27 cellular contexts compared by ENCODE assay signal in genomic region chr2:159742846-159743245, GRCh38.
"Had no signal": no experiment of that assay in that cellular context is flagged by ENCODE, and none has a peak within 500 bp of the region (broad histone marks: within the 10 kb centered on the region; RNA-seq: fewer than 3 reads in every experiment).

No MANE protein-coding gene starts in this region.

- H3K27ac Mint-ChIP-seq: activated CD4-positive, alpha-beta memory T cell treated with anti-CD3 and anti-CD28 coated beads, Interleukin-2, amount 10 ng/mL, durations not matched to agents 7 days and 5 days; activated CD4-positive, alpha-beta T cell treated with anti-CD3 and anti-CD28 coated beads, Interleukin-2, amount 10 ng/mL, durations not matched to agents 7 days and 5 days; activated naive CD8-positive, alpha-beta T cell treated with anti-CD3 and anti-CD28 coated beads, Interleukin-2, amount 10 ng/mL, durations not matched to agents 7 days and 5 days; activated T-helper 2 cell treated with anti-CD3 and anti-CD28 coated beads, Interferon-gamma antibody, Interleukin-2, Interleukin-4, amounts not matched to agents 10 μg/mL and 5 μg/mL and 100 μg/mL, durations not matched to agents 14 hours and 24 hours and 36 hours; stimulated activated naive CD8-positive, alpha-beta T cell treated with anti-CD3 and anti-CD28 coated beads, Interleukin-15, Interleukin-2, amounts not matched to agents 100 ng/mL and 50 ng/mL, for 24 hours; type B pancreatic cell had no signal

- DNase-seq: activated CD4-positive, alpha-beta memory T cell treated with anti-CD3 and anti-CD28 coated beads, Interleukin-2, amount 10 ng/mL, durations not matched to agents 7 days and 5 days; activated CD4-positive, alpha-beta T cell treated with anti-CD3 and anti-CD28 coated beads, Interleukin-2, amount 10 ng/mL, durations not matched to agents 7 days and 5 days; activated CD8-positive, alpha-beta memory T cell treated with anti-CD3 and anti-CD28 coated beads, Interleukin-2, amount 50 U/mL, for 48 hours; activated naive CD8-positive, alpha-beta T cell treated with anti-CD3 and anti-CD28 coated beads, Interleukin-2, amount 10 ng/mL, durations not matched to agents 7 days and 5 days; activated T-cell treated with anti-CD3 and anti-CD28 coated beads, Interleukin-2, amount 50 U/mL, for 4 hours; central memory CD4-positive, alpha-beta T cell; foreskin keratinocyte; mesenchymal stem cell; naive thymus-derived CD8-positive, alpha-beta T cell; posterior cingulate gyrus; stimulated activated CD4-positive, alpha-beta T cell treated with anti-CD3 and anti-CD28 coated beads, Interleukin-12 subunit alpha, Interleukin-12 subunit beta, amount 100 ng/mL, for 4 hours; stimulated activated CD4-positive, alpha-beta T cell treated with anti-CD3 and anti-CD28 coated beads, Interleukin-4, amount 100 ng/mL, for 1 hour; T-helper 9 cell; uterus had no signal

- H3K27me3 ChIP-seq: ascending aorta, esophagus muscularis mucosa, foreskin keratinocyte, left lung, uterus had no signal

- H3K27ac ChIP-seq: ascending aorta, esophagus muscularis mucosa, foreskin keratinocyte, left lung, skin epidermis, thoracic aorta, uterus, VCaP had no signal

- H3K27me3 Mint-ChIP-seq: activated CD4-positive, alpha-beta memory T cell treated with anti-CD3 and anti-CD28 coated beads, Interleukin-2, amount 10 ng/mL, durations not matched to agents 7 days and 5 days; activated CD4-positive, alpha-beta T cell treated with anti-CD3 and anti-CD28 coated beads, Interleukin-2, amount 10 ng/mL, durations not matched to agents 7 days and 5 days; activated naive CD8-positive, alpha-beta T cell treated with anti-CD3 and anti-CD28 coated beads, Interleukin-2, amount 10 ng/mL, durations not matched to agents 7 days and 5 days; naive thymus-derived CD8-positive, alpha-beta T cell; stimulated activated naive CD8-positive, alpha-beta T cell treated with anti-CD3 and anti-CD28 coated beads, Interleukin-15, Interleukin-2, amounts not matched to agents 100 ng/mL and 50 ng/mL, for 24 hours; type B pancreatic cell had no signal

- H3K9me3 ChIP-seq: ascending aorta, esophagus muscularis mucosa, left lung, thoracic aorta, uterus had no signal

- H3K9me3 Mint-ChIP-seq: activated CD4-positive, alpha-beta memory T cell treated with anti-CD3 and anti-CD28 coated beads, Interleukin-2, amount 10 ng/mL, durations not matched to agents 7 days and 5 days; activated CD4-positive, alpha-beta T cell treated with anti-CD3 and anti-CD28 coated beads, Interleukin-2, amount 10 ng/mL, durations not matched to agents 7 days and 5 days; activated naive CD8-positive, alpha-beta T cell treated with anti-CD3 and anti-CD28 coated beads, Interleukin-2, amount 10 ng/mL, durations not matched to agents 7 days and 5 days; activated T-cell treated with anti-CD3 and anti-CD28 coated beads, Interleukin-2, amount 50 U/mL, for 4 hours; activated T-helper 2 cell treated with anti-CD3 and anti-CD28 coated beads, Interferon-gamma antibody, Interleukin-2, Interleukin-4, amounts not matched to agents 10 μg/mL and 5 μg/mL and 100 μg/mL, durations not matched to agents 14 hours and 24 hours and 36 hours; naive thymus-derived CD8-positive, alpha-beta T cell; stimulated activated naive CD8-positive, alpha-beta T cell treated with anti-CD3 and anti-CD28 coated beads, Interleukin-15, Interleukin-2, amounts not matched to agents 100 ng/mL and 50 ng/mL, for 24 hours; type B pancreatic cell had no signal

- FAIRE-seq: islet of Langerhans, TTC549 had no signal

- H3K36me3 ChIP-seq: uterus had no signal

- H3K4me3 ChIP-seq: ascending aorta, esophagus muscularis mucosa, left lung, skin epidermis, thoracic aorta, uterus had no signal

- H3K4me1 ChIP-seq: ascending aorta, foreskin keratinocyte, uterus had no signal

- ATAC-seq: activated CD4-positive, CD25-positive, alpha-beta regulatory T cell treated with anti-CD3 and anti-CD28 coated beads, Interleukin-2, amount 50 U/mL, for 24 hours; activated T-cell treated with anti-CD3 and anti-CD28 coated beads, Interleukin-2, amount 50 U/mL, for 4 hours; foreskin keratinocyte; left lung; naive thymus-derived CD8-positive, alpha-beta T cell; sciatic nerve had no signal

- H3K4me3 Mint-ChIP-seq: activated CD4-positive, alpha-beta memory T cell treated with anti-CD3 and anti-CD28 coated beads, Interleukin-2, amount 10 ng/mL, durations not matched to agents 7 days and 5 days; activated CD4-positive, alpha-beta T cell treated with anti-CD3 and anti-CD28 coated beads, Interleukin-2, amount 10 ng/mL, durations not matched to agents 7 days and 5 days; activated naive CD8-positive, alpha-beta T cell treated with anti-CD3 and anti-CD28 coated beads, Interleukin-2, amount 10 ng/mL, durations not matched to agents 7 days and 5 days; activated T-cell treated with anti-CD3 and anti-CD28 coated beads, Interleukin-2, amount 50 U/mL, for 4 hours; naive thymus-derived CD8-positive, alpha-beta T cell; stimulated activated naive CD8-positive, alpha-beta T cell treated with anti-CD3 and anti-CD28 coated beads, Interleukin-15, Interleukin-2, amounts not matched to agents 100 ng/mL and 50 ng/mL, for 24 hours; type B pancreatic cell had no signal
